1 cellular context compared by ENCODE assay signal in genomic region chr3:34882764-34883163, GRCh38.
TF ChIP-seq lines count a peak whose summit lies in the region.

No MANE protein-coding gene starts in this region.

TF ChIP-seq in SK-N-SH treated with all-trans-retinoic acid at 6 μM for 48 hours, 23 proteins besides CTCF, POLR2A, EP300 and RAD21 (continued from another document):
- TF ChIP-seq PATZ1 (CRISPR knock-in tag; IDR thresholded peaks at IDR 0.05; ENCODE audit: borderline replicate concordance) (no peak), RARB (CRISPR knock-in tag; IDR thresholded peaks at IDR 0.05) (no peak), TCF4 (CRISPR knock-in tag; IDR thresholded peaks at IDR 0.05; ENCODE audit: borderline replicate concordance) (no peak), ZFP30 (CRISPR knock-in tag; IDR thresholded peaks at IDR 0.05) (no peak), ZNF565 (CRISPR knock-in tag; conservative IDR thresholded peaks at IDR 0.05; ENCODE audit: low read depth) (no peak), ZNF70 (CRISPR knock-in tag; IDR thresholded peaks at IDR 0.05) (no peak), BACH2 (CRISPR knock-in tag; IDR thresholded peaks at IDR 0.05; ENCODE audit: borderline replicate concordance) (no peak), ZC3H10 (CRISPR knock-in tag; IDR thresholded peaks at IDR 0.05) (no peak), ZNF8 (CRISPR knock-in tag; IDR thresholded peaks at IDR 0.05) (no peak), GLIS3 (CRISPR knock-in tag; IDR thresholded peaks at IDR 0.05) (no peak), OSR1 (CRISPR knock-in tag; IDR thresholded peaks at IDR 0.05) (no peak), ZFP3 (CRISPR knock-in tag; IDR thresholded peaks at IDR 0.05) (no peak)
- TF ChIP-seq, protein P1, sequence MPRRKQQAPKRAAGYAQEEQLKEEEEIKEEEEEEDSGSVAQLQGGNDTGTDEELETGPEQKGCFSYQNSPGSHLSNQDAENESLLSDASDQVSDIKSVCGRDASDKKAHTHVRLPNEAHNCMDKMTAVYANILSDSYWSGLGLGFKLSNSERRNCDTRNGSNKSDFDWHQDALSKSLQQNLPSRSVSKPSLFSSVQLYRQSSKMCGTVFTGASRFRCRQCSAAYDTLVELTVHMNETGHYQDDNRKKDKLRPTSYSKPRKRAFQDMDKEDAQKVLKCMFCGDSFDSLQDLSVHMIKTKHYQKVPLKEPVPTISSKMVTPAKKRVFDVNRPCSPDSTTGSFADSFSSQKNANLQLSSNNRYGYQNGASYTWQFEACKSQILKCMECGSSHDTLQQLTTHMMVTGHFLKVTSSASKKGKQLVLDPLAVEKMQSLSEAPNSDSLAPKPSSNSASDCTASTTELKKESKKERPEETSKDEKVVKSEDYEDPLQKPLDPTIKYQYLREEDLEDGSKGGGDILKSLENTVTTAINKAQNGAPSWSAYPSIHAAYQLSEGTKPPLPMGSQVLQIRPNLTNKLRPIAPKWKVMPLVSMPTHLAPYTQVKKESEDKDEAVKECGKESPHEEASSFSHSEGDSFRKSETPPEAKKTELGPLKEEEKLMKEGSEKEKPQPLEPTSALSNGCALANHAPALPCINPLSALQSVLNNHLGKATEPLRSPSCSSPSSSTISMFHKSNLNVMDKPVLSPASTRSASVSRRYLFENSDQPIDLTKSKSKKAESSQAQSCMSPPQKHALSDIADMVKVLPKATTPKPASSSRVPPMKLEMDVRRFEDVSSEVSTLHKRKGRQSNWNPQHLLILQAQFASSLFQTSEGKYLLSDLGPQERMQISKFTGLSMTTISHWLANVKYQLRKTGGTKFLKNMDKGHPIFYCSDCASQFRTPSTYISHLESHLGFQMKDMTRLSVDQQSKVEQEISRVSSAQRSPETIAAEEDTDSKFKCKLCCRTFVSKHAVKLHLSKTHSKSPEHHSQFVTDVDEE (CRISPR knock-in tag; IDR thresholded peaks at IDR 0.05): no peak
